ENCODE assay signal across 1 cellular context in genomic region chr17:73324711-73325526, GRCh38.
TF ChIP-seq lines count a peak whose summit lies in the region.

No MANE protein-coding gene starts in this region.

TF ChIP-seq in HepG2, 621 proteins besides CTCF, POLR2A, EP300 and RAD21:
- TF ChIP-seq ZBTB33 (CRISPR knock-in tag; IDR thresholded peaks at IDR 0.05) = peak; percentile 39; the same call in 1 of the 2 replicates
- TF ChIP-seq ZNF121 (CRISPR knock-in tag; IDR thresholded peaks at IDR 0.05) = peak; percentile 77
- no peak for TF ChIP-seq UBTF (CRISPR knock-in tag; IDR thresholded peaks at IDR 0.05)
- TF ChIP-seq ZNF263 (CRISPR knock-in tag; IDR thresholded peaks at IDR 0.05) = 0 out of 2 replicates have a peak, but pooled peaks have one; percentile 33
- TF ChIP-seq ZNF776 (CRISPR knock-in tag; IDR thresholded peaks at IDR 0.05) = no peak
